Comparison of ENCODE assay signal across 27 cellular contexts in genomic region chr1:239321877-239322276, GRCh38.
"Had no signal": no experiment of that assay in that cellular context is flagged by ENCODE, and none has a peak within 500 bp of the region (broad histone marks: within the 10 kb centered on the region; RNA-seq: fewer than 3 reads in every experiment).

No MANE protein-coding gene starts in this region.

- H3K4me1 ChIP-seq: foreskin keratinocyte, heart left ventricle, parathyroid adenoma, right lobe of liver, suprapubic skin, upper lobe of right lung, uterus had no signal

- H3K27me3 Mint-ChIP-seq: memory B cell; stimulated activated naive CD8-positive, alpha-beta T cell treated with anti-CD3 and anti-CD28 coated beads, Interleukin-15, amount 100 ng/mL, for 72 hours had no signal

- H3K9me3 Mint-ChIP-seq: stimulated activated naive CD8-positive, alpha-beta T cell treated with anti-CD3 and anti-CD28 coated beads, Interleukin-15, amount 100 ng/mL, for 72 hours had no signal

- H3K27ac Mint-ChIP-seq: memory B cell; natural killer cell; progenitor cell of endocrine pancreas; stimulated activated naive CD8-positive, alpha-beta T cell treated with anti-CD3 and anti-CD28 coated beads, Interleukin-15, amount 100 ng/mL, for 72 hours had no signal

- H3K27ac ChIP-seq: dorsolateral prefrontal cortex, esophagus muscularis mucosa, foreskin keratinocyte, gastroesophageal sphincter, heart left ventricle, hepatocyte, parathyroid adenoma, right lobe of liver, suprapubic skin, transverse colon, upper lobe of right lung, uterus had no signal

- ATAC-seq: foreskin keratinocyte; gastroesophageal sphincter; heart left ventricle; left lobe of liver; natural killer cell; stimulated activated naive CD8-positive, alpha-beta T cell treated with anti-CD3 and anti-CD28 coated beads, Interleukin-15, amount 100 ng/mL, for 72 hours; upper lobe of right lung had no signal

- H3K27me3 ChIP-seq: dorsolateral prefrontal cortex, esophagus muscularis mucosa, foreskin keratinocyte, gastroesophageal sphincter, heart left ventricle, hepatocyte, right lobe of liver, suprapubic skin, transverse colon, upper lobe of right lung, uterus had no signal

- DNase-seq: dorsolateral prefrontal cortex; effector CD4-positive, alpha-beta T cell; foreskin keratinocyte; heart left ventricle; kidney; natural killer cell; occipital lobe; right lobe of liver; stimulated activated CD4-positive, alpha-beta T cell treated with anti-CD3 and anti-CD28 coated beads, Interleukin-12 subunit alpha, Interleukin-12 subunit beta, amount 100 ng/mL, for 4 hours; stimulated activated CD4-positive, alpha-beta T cell treated with anti-CD3 and anti-CD28 coated beads, Interleukin-1b, Interleukin-23, amount 100 ng/mL, for 48 hours; stimulated activated CD4-positive, alpha-beta T cell treated with anti-CD3 and anti-CD28 coated beads, Interleukin-4, amount 100 ng/mL, for 1 hour; stimulated activated CD8-positive, alpha-beta memory T cell treated with anti-CD3 and anti-CD28 coated beads, Interleukin-4, amount 100 ng/mL, for 48 hours; stimulated activated naive CD4-positive, alpha-beta T cell; stimulated activated naive CD8-positive, alpha-beta T cell treated with anti-CD3 and anti-CD28 coated beads, Interleukin-15, amount 100 ng/mL, for 72 hours; transverse colon; upper lobe of right lung; uterus had no signal

- H3K4me1 Mint-ChIP-seq: memory B cell; natural killer cell; stimulated activated naive CD8-positive, alpha-beta T cell treated with anti-CD3 and anti-CD28 coated beads, Interleukin-15, amount 100 ng/mL, for 72 hours had no signal

- H3K36me3 ChIP-seq: esophagus muscularis mucosa, gastroesophageal sphincter, heart left ventricle, right lobe of liver, suprapubic skin, transverse colon, upper lobe of right lung, uterus had no signal

- H3K4me3 ChIP-seq: dorsolateral prefrontal cortex, esophagus muscularis mucosa, gastroesophageal sphincter, heart left ventricle, hepatocyte, lung, right lobe of liver, smooth muscle cell, suprapubic skin, transverse colon, upper lobe of right lung, uterus had no signal

- H3K9me3 ChIP-seq: esophagus muscularis mucosa, gastroesophageal sphincter, heart left ventricle, right lobe of liver, suprapubic skin, transverse colon, upper lobe of right lung, uterus had no signal

- H3K4me3 Mint-ChIP-seq: memory B cell; natural killer cell; stimulated activated naive CD8-positive, alpha-beta T cell treated with anti-CD3 and anti-CD28 coated beads, Interleukin-15, amount 100 ng/mL, for 72 hours had no signal

- H3K36me3 Mint-ChIP-seq: memory B cell, natural killer cell had no signal
